1 cellular context compared by ENCODE assay signal in the genomic region with DNA sequence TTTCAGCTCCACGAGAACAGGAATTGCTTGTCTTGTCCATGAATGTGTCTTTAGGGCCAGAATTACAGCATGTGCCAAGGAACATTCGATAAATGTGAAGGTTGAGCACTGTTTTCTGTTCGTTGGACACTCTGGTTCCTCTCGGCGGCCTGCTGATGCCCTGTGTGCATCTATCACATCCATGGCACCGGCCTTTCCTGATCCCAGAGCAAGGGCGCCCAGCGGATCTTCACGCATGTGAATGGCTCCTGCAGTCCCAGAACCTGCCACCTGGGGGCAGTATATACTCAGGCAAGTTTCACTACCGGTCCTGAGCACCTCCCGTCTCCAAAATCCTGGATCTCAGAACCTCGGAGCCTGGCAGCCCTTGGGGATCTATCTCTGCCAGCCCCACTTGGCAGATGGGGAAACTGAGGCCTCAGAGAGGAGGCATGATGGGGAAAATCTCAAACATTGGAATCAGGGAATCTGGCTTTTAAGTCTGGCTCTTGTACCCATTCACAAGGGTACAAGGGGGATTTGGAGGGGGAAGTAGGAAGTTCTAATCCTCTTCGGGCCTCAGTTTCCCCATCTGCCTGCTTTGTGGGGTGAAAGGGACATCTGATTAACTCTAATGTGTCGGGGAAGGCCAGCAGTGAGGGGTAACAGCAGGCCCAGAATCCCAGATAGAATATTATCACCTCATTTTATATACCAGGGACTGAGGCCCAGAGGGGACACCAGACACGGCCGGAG.
TF ChIP-seq lines count a peak whose summit lies in the region.

No MANE protein-coding gene starts in this region.

TF ChIP-seq in HepG2, 621 proteins besides CTCF, POLR2A, EP300 and RAD21 (continued from another document and continues in another):
- TF ChIP-seq, protein P1, sequence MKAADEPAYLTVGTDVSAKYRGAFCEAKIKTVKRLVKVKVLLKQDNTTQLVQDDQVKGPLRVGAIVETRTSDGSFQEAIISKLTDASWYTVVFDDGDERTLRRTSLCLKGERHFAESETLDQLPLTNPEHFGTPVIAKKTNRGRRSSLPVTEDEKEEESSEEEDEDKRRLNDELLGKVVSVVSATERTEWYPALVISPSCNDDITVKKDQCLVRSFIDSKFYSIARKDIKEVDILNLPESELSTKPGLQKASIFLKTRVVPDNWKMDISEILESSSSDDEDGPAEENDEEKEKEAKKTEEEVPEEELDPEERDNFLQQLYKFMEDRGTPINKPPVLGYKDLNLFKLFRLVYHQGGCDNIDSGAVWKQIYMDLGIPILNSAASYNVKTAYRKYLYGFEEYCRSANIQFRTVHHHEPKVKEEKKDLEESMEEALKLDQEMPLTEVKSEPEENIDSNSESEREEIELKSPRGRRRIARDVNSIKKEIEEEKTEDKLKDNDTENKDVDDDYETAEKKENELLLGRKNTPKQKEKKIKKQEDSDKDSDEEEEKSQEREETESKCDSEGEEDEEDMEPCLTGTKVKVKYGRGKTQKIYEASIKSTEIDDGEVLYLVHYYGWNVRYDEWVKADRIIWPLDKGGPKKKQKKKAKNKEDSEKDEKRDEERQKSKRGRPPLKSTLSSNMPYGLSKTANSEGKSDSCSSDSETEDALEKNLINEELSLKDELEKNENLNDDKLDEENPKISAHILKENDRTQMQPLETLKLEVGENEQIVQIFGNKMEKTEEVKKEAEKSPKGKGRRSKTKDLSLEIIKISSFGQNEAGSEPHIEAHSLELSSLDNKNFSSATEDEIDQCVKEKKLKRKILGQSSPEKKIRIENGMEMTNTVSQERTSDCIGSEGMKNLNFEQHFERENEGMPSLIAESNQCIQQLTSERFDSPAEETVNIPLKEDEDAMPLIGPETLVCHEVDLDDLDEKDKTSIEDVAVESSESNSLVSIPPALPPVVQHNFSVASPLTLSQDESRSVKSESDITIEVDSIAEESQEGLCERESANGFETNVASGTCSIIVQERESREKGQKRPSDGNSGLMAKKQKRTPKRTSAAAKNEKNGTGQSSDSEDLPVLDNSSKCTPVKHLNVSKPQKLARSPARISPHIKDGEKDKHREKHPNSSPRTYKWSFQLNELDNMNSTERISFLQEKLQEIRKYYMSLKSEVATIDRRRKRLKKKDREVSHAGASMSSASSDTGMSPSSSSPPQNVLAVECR (CRISPR knock-in tag; IDR thresholded peaks at IDR 0.05; ENCODE audit: borderline replicate concordance) = no peak
- TF ChIP-seq TOE1 (CRISPR knock-in tag; IDR thresholded peaks at IDR 0.05) (0 out of 2 replicates have a peak, but pooled peaks have one; percentile 72), SMAD3 (CRISPR knock-in tag; IDR thresholded peaks at IDR 0.05) (peak; percentile 71), RXRA (CRISPR knock-in tag; IDR thresholded peaks at IDR 0.05) (peak; percentile 70; the same call in 1 of the 2 replicates), ELF1 (CRISPR knock-in tag; IDR thresholded peaks at IDR 0.05) (peak; percentile 65; the same call in 1 of the 2 replicates), SMC3 (IDR thresholded peaks at IDR 0.05; ENCODE audit: low read length) (peak; percentile 99), MAZ (IDR thresholded peaks at IDR 0.05; ENCODE audit: borderline replicate concordance, low read depth, low read length) (no peak), MAZ (CRISPR knock-in tag; IDR thresholded peaks at IDR 0.05; ENCODE audit: low read depth) (peak; percentile 77), CHD2 (IDR thresholded peaks at IDR 0.05; ENCODE audit: low read depth, low read length) (peak; percentile 60; the same call in 1 of the 2 replicates), CBX1 (IDR thresholded peaks at IDR 0.05; ENCODE audit: low read depth) (no peak), ARNTL (CRISPR knock-in tag; IDR thresholded peaks at IDR 0.05) (0 out of 2 replicates have a peak, but pooled peaks have one; percentile 12), MEIS1 (CRISPR knock-in tag; IDR thresholded peaks at IDR 0.05; ENCODE audit: borderline replicate concordance) (0 out of 2 replicates have a peak, but pooled peaks have one; percentile 39), ZBTB7A (CRISPR knock-in tag; IDR thresholded peaks at IDR 0.05) (0 out of 2 replicates have a peak, but pooled peaks have one; percentile 9), ZMYM4 (CRISPR knock-in tag; IDR thresholded peaks at IDR 0.05) (peak; percentile 17; the same call in 1 of the 2 replicates), HNF4G (IDR thresholded peaks at IDR 0.05; ENCODE audit: borderline replicate concordance, low read depth, low read length) (no peak), HNF4G (CRISPR knock-in tag; IDR thresholded peaks at IDR 0.05; ENCODE audit: borderline replicate concordance, low read depth) (no peak), ZSCAN20 (CRISPR knock-in tag; IDR thresholded peaks at IDR 0.05; ENCODE audit: borderline replicate concordance) (peak; percentile 84; the same call in 1 of the 2 replicates)
- TF ChIP-seq, protein P2, sequence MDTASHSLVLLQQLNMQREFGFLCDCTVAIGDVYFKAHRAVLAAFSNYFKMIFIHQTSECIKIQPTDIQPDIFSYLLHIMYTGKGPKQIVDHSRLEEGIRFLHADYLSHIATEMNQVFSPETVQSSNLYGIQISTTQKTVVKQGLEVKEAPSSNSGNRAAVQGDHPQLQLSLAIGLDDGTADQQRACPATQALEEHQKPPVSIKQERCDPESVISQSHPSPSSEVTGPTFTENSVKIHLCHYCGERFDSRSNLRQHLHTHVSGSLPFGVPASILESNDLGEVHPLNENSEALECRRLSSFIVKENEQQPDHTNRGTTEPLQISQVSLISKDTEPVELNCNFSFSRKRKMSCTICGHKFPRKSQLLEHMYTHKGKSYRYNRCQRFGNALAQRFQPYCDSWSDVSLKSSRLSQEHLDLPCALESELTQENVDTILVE (CRISPR knock-in tag; IDR thresholded peaks at IDR 0.05) = peak; percentile 87
- TF ChIP-seq, protein P3, sequence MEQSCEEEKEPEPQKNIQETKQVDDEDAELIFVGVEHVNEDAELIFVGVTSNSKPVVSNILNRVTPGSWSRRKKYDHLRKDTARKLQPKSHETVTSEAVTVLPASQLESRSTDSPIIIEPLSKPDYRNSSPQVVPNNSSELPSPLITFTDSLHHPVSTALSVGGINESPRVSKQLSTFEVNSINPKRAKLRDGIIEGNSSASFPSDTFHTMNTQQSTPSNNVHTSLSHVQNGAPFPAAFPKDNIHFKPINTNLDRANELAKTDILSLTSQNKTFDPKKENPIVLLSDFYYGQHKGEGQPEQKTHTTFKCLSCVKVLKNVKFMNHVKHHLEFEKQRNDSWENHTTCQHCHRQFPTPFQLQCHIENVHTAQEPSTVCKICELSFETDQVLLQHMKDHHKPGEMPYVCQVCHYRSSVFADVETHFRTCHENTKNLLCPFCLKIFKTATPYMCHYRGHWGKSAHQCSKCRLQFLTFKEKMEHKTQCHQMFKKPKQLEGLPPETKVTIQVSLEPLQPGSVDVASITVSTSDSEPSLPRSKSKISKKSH (CRISPR knock-in tag; IDR thresholded peaks at IDR 0.05; ENCODE audit: borderline replicate concordance) = 0 out of 2 replicates have a peak, but pooled peaks have one; percentile 59
- TF ChIP-seq, protein P4, sequence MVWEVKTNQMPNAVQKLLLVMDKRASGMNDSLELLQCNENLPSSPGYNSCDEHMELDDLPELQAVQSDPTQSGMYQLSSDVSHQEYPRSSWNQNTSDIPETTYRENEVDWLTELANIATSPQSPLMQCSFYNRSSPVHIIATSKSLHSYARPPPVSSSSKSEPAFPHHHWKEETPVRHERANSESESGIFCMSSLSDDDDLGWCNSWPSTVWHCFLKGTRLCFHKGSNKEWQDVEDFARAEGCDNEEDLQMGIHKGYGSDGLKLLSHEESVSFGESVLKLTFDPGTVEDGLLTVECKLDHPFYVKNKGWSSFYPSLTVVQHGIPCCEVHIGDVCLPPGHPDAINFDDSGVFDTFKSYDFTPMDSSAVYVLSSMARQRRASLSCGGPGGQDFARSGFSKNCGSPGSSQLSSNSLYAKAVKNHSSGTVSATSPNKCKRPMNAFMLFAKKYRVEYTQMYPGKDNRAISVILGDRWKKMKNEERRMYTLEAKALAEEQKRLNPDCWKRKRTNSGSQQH (CRISPR knock-in tag; IDR thresholded peaks at IDR 0.05; ENCODE audit: low read depth) = peak; percentile 33; the same call in 1 of the 2 replicates
- TF ChIP-seq, protein P5, sequence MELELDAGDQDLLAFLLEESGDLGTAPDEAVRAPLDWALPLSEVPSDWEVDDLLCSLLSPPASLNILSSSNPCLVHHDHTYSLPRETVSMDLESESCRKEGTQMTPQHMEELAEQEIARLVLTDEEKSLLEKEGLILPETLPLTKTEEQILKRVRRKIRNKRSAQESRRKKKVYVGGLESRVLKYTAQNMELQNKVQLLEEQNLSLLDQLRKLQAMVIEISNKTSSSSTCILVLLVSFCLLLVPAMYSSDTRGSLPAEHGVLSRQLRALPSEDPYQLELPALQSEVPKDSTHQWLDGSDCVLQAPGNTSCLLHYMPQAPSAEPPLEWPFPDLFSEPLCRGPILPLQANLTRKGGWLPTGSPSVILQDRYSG (CRISPR knock-in tag; IDR thresholded peaks at IDR 0.05) = 0 out of 2 replicates have a peak, but pooled peaks have one; percentile 58
- TF ChIP-seq, protein P6, sequence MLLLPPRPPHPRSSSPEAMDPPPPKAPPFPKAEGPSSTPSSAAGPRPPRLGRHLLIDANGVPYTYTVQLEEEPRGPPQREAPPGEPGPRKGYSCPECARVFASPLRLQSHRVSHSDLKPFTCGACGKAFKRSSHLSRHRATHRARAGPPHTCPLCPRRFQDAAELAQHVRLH (CRISPR knock-in tag; IDR thresholded peaks at IDR 0.05; ENCODE audit: borderline replicate concordance, low read depth) = peak; percentile 62; the same call in 1 of the 2 replicates
- TF ChIP-seq, protein P7, sequence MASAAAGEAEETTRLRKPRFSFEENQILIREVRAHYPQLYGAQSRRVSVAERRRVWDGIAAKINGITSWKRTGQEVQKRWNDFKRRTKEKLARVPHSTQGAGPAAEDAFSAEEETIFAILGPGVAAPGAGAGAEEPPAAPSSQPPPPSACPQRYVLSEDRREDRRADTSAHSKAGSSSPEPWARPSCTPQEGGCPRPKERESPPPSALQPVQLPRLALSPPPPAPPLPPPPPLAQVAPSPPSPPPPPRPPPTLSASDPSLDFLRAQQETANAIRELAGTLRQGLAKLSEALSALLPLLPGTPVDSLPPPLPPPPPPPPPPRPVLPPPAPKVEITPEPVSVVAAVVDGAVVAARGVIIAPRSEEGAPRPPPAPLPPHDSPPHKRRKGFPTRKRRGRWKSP (CRISPR knock-in tag; IDR thresholded peaks at IDR 0.05) = no peak; the same call in 1 of the 2 replicates
- TF ChIP-seq, protein P8, sequence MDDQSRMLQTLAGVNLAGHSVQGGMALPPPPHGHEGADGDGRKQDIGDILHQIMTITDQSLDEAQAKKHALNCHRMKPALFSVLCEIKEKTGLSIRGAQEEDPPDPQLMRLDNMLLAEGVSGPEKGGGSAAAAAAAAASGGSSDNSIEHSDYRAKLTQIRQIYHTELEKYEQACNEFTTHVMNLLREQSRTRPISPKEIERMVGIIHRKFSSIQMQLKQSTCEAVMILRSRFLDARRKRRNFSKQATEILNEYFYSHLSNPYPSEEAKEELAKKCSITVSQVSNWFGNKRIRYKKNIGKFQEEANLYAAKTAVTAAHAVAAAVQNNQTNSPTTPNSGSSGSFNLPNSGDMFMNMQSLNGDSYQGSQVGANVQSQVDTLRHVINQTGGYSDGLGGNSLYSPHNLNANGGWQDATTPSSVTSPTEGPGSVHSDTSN (CRISPR knock-in tag; IDR thresholded peaks at IDR 0.05; ENCODE audit: borderline replicate concordance) = peak; percentile 34; the same call in 1 of the 2 replicates
- TF ChIP-seq, protein P9, sequence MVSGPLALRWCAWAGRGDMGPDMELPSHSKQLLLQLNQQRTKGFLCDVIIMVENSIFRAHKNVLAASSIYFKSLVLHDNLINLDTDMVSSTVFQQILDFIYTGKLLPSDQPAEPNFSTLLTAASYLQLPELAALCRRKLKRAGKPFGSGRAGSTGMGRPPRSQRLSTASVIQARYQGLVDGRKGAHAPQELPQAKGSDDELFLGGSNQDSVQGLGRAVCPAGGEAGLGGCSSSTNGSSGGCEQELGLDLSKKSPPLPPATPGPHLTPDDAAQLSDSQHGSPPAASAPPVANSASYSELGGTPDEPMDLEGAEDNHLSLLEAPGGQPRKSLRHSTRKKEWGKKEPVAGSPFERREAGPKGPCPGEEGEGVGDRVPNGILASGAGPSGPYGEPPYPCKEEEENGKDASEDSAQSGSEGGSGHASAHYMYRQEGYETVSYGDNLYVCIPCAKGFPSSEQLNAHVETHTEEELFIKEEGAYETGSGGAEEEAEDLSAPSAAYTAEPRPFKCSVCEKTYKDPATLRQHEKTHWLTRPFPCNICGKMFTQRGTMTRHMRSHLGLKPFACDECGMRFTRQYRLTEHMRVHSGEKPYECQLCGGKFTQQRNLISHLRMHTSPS (CRISPR knock-in tag; IDR thresholded peaks at IDR 0.05; ENCODE audit: low read depth) = 0 out of 2 replicates have a peak, but pooled peaks have one; percentile 20
- TF ChIP-seq, protein P10, sequence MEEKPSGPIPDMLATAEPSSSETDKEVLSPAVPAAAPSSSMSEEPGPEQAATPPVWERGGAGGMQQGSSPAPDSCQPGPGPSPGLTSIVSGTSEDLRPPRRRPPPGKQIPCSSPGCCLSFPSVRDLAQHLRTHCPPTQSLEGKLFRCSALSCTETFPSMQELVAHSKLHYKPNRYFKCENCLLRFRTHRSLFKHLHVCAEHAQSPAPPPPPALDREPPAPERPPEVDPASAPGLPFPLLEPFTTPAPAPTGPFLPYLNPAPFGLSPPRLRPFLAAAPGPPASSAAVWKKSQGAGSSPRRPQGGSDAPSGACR (CRISPR knock-in tag; IDR thresholded peaks at IDR 0.05) = peak; percentile 74
- TF ChIP-seq, protein P11, sequence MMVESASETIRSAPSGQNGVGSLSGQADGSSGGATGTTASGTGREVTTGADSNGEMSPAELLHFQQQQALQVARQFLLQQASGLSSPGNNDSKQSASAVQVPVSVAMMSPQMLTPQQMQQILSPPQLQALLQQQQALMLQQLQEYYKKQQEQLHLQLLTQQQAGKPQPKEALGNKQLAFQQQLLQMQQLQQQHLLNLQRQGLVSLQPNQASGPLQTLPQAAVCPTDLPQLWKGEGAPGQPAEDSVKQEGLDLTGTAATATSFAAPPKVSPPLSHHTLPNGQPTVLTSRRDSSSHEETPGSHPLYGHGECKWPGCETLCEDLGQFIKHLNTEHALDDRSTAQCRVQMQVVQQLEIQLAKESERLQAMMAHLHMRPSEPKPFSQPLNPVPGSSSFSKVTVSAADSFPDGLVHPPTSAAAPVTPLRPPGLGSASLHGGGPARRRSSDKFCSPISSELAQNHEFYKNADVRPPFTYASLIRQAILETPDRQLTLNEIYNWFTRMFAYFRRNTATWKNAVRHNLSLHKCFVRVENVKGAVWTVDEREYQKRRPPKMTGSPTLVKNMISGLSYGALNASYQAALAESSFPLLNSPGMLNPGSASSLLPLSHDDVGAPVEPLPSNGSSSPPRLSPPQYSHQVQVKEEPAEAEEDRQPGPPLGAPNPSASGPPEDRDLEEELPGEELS (CRISPR knock-in tag; IDR thresholded peaks at IDR 0.05) = peak; percentile 51; the same call in 1 of the 2 replicates
